24 cellular contexts compared by ENCODE assay signal in the genomic region with DNA sequence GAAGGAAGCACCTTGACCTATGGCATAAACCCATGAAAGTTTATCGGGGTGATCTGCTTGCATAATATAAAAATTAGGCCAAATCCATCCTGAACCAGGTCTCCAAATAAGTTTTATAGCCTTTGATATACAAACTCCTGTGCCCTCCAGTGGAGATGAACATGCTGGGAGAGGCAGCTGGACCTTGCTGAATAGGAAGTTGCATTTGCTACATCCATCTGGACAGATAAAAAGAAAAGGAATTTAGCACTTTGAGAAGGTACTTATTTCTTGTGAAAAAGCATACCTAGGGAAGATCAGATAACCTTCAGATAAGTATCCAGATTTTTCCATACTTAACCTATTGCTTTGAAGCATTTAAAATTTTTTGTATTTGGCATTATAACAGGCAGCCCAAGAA.
"Had no signal": no experiment of that assay in that cellular context is flagged by ENCODE, and none has a peak within 500 bp of the region (broad histone marks: within the 10 kb centered on the region; RNA-seq: fewer than 3 reads in every experiment).

No MANE protein-coding gene starts in this region.

- H3K36me3 ChIP-seq: heart left ventricle, left lung, lower lobe of right lung, ovary, right atrium auricular region, right lobe of liver, stomach, thyroid gland, transverse colon, upper lobe of right lung had no signal

- H3K4me1 ChIP-seq: lower lobe of right lung, right atrium auricular region, testis, transverse colon, upper lobe of right lung had no signal

- H3K4me3 ChIP-seq: heart left ventricle, left lung, lower lobe of right lung, ovary, right atrium auricular region, right lobe of liver, smooth muscle cell, stomach, testis, thyroid gland, transverse colon, upper lobe of right lung had no signal

- ATAC-seq: heart left ventricle; left cardiac atrium; left lung; naive thymus-derived CD4-positive, alpha-beta T cell; natural killer cell treated with Interleukin-12 subunit alpha and Interleukin-12 subunit beta and Interleukin-15 and Interleukin-18, amount 100 ng/mL, for 72 hours; stimulated activated naive B cell treated with anti-CD40 and anti-IgM and Interleukin-4, amounts not matched to agents 10 μg/mL and 1 μg/mL and 100 μg/mL, for 72 hours; stimulated activated naive CD8-positive, alpha-beta T cell treated with anti-CD3 and anti-CD28 coated beads, Interleukin-15, Interleukin-2, amounts not matched to agents 100 U/mL and 50 U/mL, for 24 hours had no signal

- H3K27ac ChIP-seq: heart left ventricle, left lung, lower lobe of right lung, ovary, right atrium auricular region, stomach, testis, thyroid gland, transverse colon, upper lobe of right lung had no signal

- H3K9me3 ChIP-seq: heart left ventricle, left lung, lower lobe of right lung, ovary, right atrium auricular region, right lobe of liver, stomach, testis, thyroid gland, transverse colon, upper lobe of right lung had no signal

- H3K27me3 ChIP-seq: heart left ventricle, left lung, ovary, right atrium auricular region, right lobe of liver, stomach, testis, thyroid gland, transverse colon, upper lobe of right lung had no signal

- DNase-seq: heart left ventricle; hypothalamus; immature natural killer cell; kidney glomerular epithelial cell; left cardiac atrium; left lung; lower lobe of right lung; mammary epithelial cell; mesenchymal stem cell; naive thymus-derived CD4-positive, alpha-beta T cell; ovary; right lobe of liver; stimulated activated CD4-positive, alpha-beta T cell treated with anti-CD3 and anti-CD28 coated beads, Interleukin-1b, Interleukin-23, amount 100 ng/mL, for 48 hours; stimulated activated CD4-positive, alpha-beta T cell treated with anti-CD3 and anti-CD28 coated beads, Interleukin-2, amount 100 ng/mL, for 48 hours; stimulated activated naive B cell treated with anti-CD40 and anti-IgM and Interleukin-4, amounts not matched to agents 10 μg/mL and 1 μg/mL and 100 μg/mL, for 72 hours; stimulated activated naive CD8-positive, alpha-beta T cell treated with anti-CD3 and anti-CD28 coated beads, Interleukin-15, Interleukin-2, amounts not matched to agents 100 U/mL and 50 U/mL, for 24 hours; stomach; testis; thyroid gland; transverse colon; upper lobe of right lung had no signal
